ENCODE assay signal across 6 cellular contexts in genomic region chr2:54025463-54026075, GRCh38. TPM values are rescaled to one million over a fixed set of nuclear protein-coding genes. Genes with fewer than 3 reads are reported as not detected.
DNase-seq lines count a peak whose midpoint lies in the region; ATAC-seq and TF ChIP-seq lines count a peak whose summit lies in the region.
"Not testable (repeated sequence)": the region's sequence is repeated elsewhere in the genome, so short reads cannot be mapped to it uniquely, and the experiment has no call there.

No MANE protein-coding gene starts in this region.

- not testable (repeated sequence) for H2AFZ ChIP-seq in smooth muscle cell (ENCODE audit: low read depth)

- H3K4me1 ChIP-seq in smooth muscle cell (ENCODE audit: low read depth) = peaks cover 11% of the 10 kb centered on the region

- not testable (repeated sequence) for H3K79me2 ChIP-seq in smooth muscle cell (ENCODE audit: low read depth)

- DNase-seq in CD4-positive, alpha-beta T cell; nephron progenitor cell; smooth muscle cell (lab: John Stamatoyannopoulos, UW; ENCODE audit: unreplicated experiment): not testable (repeated sequence)
- DNase-seq in glomerular visceral epithelial cell (ENCODE audit: extremely low spot score) (peak; percentile 53), left kidney (ENCODE audit: low read depth, low spot score) (peak; percentile 65)

- not testable (repeated sequence) for H4K20me1 ChIP-seq in smooth muscle cell (ENCODE audit: low read depth)

- not testable (repeated sequence) for TF ChIP-seq EP300 in Ishikawa (IDR thresholded peaks at IDR 0.05; ENCODE audit: borderline replicate concordance)

- H3K27me3 Mint-ChIP-seq in CD4-positive, alpha-beta T cell; nephron progenitor cell (ENCODE audit: low read depth, poor library complexity): not testable (repeated sequence)

- H3K4me3 ChIP-seq in smooth muscle cell = not testable (repeated sequence)

- H3K4me2 ChIP-seq in smooth muscle cell = not testable (repeated sequence)

- not testable (repeated sequence) for TF ChIP-seq RAD21 in Ishikawa (IDR thresholded peaks at IDR 0.05; ENCODE audit: low read depth)

- peaks cover 15% of the 10 kb centered on the region for H3K4me1 Mint-ChIP-seq in CD4-positive, alpha-beta T cell (ENCODE audit: low read depth)
- peaks cover 51% of the 10 kb centered on the region for H3K4me1 Mint-ChIP-seq in nephron progenitor cell

- not testable (repeated sequence) for H3K27ac ChIP-seq in CD4-positive, alpha-beta T cell (ENCODE audit: low read depth, low read length)
- peak overlapping the region; percentile 60 for H3K27ac ChIP-seq in smooth muscle cell (ENCODE audit: low read depth)

- not testable (repeated sequence) for H3K9me3 Mint-ChIP-seq in CD4-positive, alpha-beta T cell
- H3K9me3 Mint-ChIP-seq in nephron progenitor cell = peaks cover 56% of the 10 kb centered on the region

- not testable (repeated sequence) for H3K36me3 ChIP-seq in smooth muscle cell (ENCODE audit: low read depth)

- H3K9ac ChIP-seq in smooth muscle cell (ENCODE audit: low read depth) = not testable (repeated sequence)

- H3K36me3 Mint-ChIP-seq in CD4-positive, alpha-beta T cell (ENCODE audit: low read depth) = peaks cover 21% of the 10 kb centered on the region
- peaks cover 48% of the 10 kb centered on the region for H3K36me3 Mint-ChIP-seq in nephron progenitor cell (ENCODE audit: low read depth)

- 62% methylated on average over 6 of the region's 6 CpGs for WGBS in smooth muscle cell (ENCODE audit: low lambda C conversion rate)

- TF ChIP-seq CTCF in CD4-positive, alpha-beta T cell (IDR thresholded peaks at IDR 0.05); nephron progenitor cell (IDR thresholded peaks at IDR 0.05); smooth muscle cell (IDR thresholded peaks at IDR 0.05; ENCODE audit: borderline replicate concordance, insufficient read depth, poor library complexity, severe bottlenecking): not testable (repeated sequence)

- intact Hi-C loops in CD4-positive, alpha-beta T cell (cut with DNase I, micrococcal nuclease) = not testable (repeated sequence)

- POLR2A ChIA-PET in CD4-positive, alpha-beta T cell (lab: Charles Lee) = not testable (repeated sequence)

- H3K27ac Mint-ChIP-seq in CD4-positive, alpha-beta T cell = peak overlapping the region; percentile 9
- H3K27ac Mint-ChIP-seq in nephron progenitor cell = peak overlapping the region; percentile 47

- not testable (repeated sequence) for H3K9me3 ChIP-seq in CD4-positive, alpha-beta T cell (ENCODE audit: control insufficient read depth, low read length); smooth muscle cell (replicated peaks; ENCODE audit: low read depth)

- not testable (repeated sequence) for H3F3A ChIP-seq in smooth muscle cell (ENCODE audit: low read depth)

- H3K27me3 ChIP-seq in CD4-positive, alpha-beta T cell (ENCODE audit: control insufficient read depth, insufficient read depth, low read length); smooth muscle cell (ENCODE audit: low read depth): not testable (repeated sequence)

- CTCF ChIA-PET in CD4-positive, alpha-beta T cell (lab: Charles Lee) = not testable (repeated sequence)

- not testable (repeated sequence) for H3K4me3 Mint-ChIP-seq in CD4-positive, alpha-beta T cell; nephron progenitor cell

- not testable (repeated sequence) for ATAC-seq in CD4-positive, alpha-beta T cell (ENCODE audit: poor library complexity)

TF ChIP-seq in Ishikawa, 13 proteins besides CTCF, POLR2A, EP300 and RAD21:
- 0 out of 2 replicates have a peak, but pooled peaks have one; percentile 46 for TF ChIP-seq TEAD4 (IDR thresholded peaks at IDR 0.05)
TF ChIP-seq in Ishikawa: peak in this region for 1; not testable (repeated sequence) for 12.

RNA-seq across cellular contexts. Expression of gene PSME4, which starts 54.8 kb away (rescaled TPM):
- 10 to 100 TPM; 82.6 to 87.0 TPM for total RNA-seq in CD4-positive, alpha-beta T cell
- total RNA-seq in smooth muscle cell = 65.2 and 81.6 TPM in 2 replicates
- polyA plus RNA-seq in smooth muscle cell = 11.3 and 15.7 TPM in 2 replicates
